ENCODE assay signal across 8 cellular contexts in the genomic region with DNA sequence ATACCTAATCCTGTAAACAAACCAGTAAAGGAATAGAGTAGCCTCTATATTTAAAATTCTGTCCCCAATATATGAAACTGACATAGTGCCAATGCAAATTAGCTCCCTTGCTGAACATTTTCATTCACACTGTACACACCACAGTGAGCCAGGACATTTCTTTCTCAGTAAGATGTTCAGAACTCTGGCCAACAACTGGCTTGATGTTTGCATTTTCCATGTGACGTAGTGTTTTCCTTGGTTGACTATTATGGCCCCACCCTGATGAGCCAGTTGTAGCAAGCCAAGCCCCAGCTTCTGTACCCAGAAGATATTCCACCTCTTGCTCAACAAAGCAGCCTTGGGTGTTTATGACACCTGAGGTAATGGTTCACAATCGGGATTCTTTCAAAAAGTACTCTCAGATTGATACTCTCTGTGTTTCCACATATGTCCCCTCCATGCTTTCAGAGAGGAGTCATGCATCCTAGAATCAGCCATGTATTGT. TPM values are rescaled to one million over a fixed set of nuclear protein-coding genes. Genes with fewer than 3 reads are reported as not detected.
A peak's percentile ranks its signal among the peaks of the same experiment; 100 is the strongest.
DNase-seq lines count a peak whose midpoint lies in the region; ATAC-seq, FAIRE-seq and TF ChIP-seq lines count a peak whose summit lies in the region.

No MANE protein-coding gene starts in this region.

- peaks cover 32% of the 10 kb centered on the region for H3K4me1 Mint-ChIP-seq in activated CD4-positive, alpha-beta T cell treated with anti-CD3 and anti-CD28 coated beads, Interleukin-2, amount 10 ng/mL, durations not matched to agents 24 days and 14 days

- peak overlapping the region; percentile 69 for H3K27ac Mint-ChIP-seq in activated CD4-positive, alpha-beta T cell treated with anti-CD3 and anti-CD28 coated beads, Interleukin-2, amount 10 ng/mL, durations not matched to agents 24 days and 14 days

- RAD21 ChIA-PET in GM12878 (lab: Charles Lee; ENCODE audit: unreplicated experiment): interaction anchor here (1.4 to 2.1 kb wide), 4 partner anchors 8 to 26 kb away, joined by 3 to 8 read pairs (median 4); no protein-coding TSS in a partner anchor

- H3K36me3 Mint-ChIP-seq in activated CD4-positive, alpha-beta T cell treated with anti-CD3 and anti-CD28 coated beads, Interleukin-2, amount 10 ng/mL, durations not matched to agents 24 days and 14 days (ENCODE audit: low read depth): no peaks in the 10 kb centered on the region

- no peak for TF ChIP-seq EP300 in GM12878 (IDR thresholded peaks at IDR 0.05; ENCODE audit: borderline replicate concordance in 1 of 2, control insufficient read depth in 1 of 2, low read depth in 2 of 2, low read length in 2 of 2)

- no peak for TF ChIP-seq CTCF in GM12878 (IDR thresholded peaks at IDR 0.05 in 2 of 3, conservative IDR thresholded peaks at IDR 0.05 in 1 of 3; ENCODE audit: control insufficient read depth in 2 of 3, extremely low read depth in 1 of 3, insufficient read depth in 1 of 3, low read depth in 3 of 3, low read length in 3 of 3)

- no peak overlapping the region for H3K27ac ChIP-seq in GM12878 (ENCODE audit: control insufficient read depth, insufficient read depth)

- no peaks in the 10 kb centered on the region for H3K27me3 Mint-ChIP-seq in activated CD4-positive, alpha-beta T cell treated with anti-CD3 and anti-CD28 coated beads, Interleukin-2, amount 10 ng/mL, durations not matched to agents 24 days and 14 days

- peak overlapping the region; percentile 59 for H2AFZ ChIP-seq in GM12878 (ENCODE audit: control insufficient read depth, low read depth, low read length)

- TF ChIP-seq RAD21 in GM12878 (IDR thresholded peaks at IDR 0.05; ENCODE audit: insufficient read depth, low read depth, low read length): no peak

- no peaks in the 10 kb centered on the region for H3K27me3 ChIP-seq in GM12878 (replicated peaks in 1 of 2; ENCODE audit: control insufficient read depth in 2 of 2, insufficient read depth in 2 of 2, low read length in 1 of 2)

- H3K4me3 Mint-ChIP-seq in activated CD4-positive, alpha-beta T cell treated with anti-CD3 and anti-CD28 coated beads, Interleukin-2, amount 10 ng/mL, durations not matched to agents 24 days and 14 days: peak overlapping the region; percentile 13

- 61% methylated on average over 2 of the region's 2 CpGs for WGBS in GM12878 (ENCODE audit: insufficient coverage, insufficient replicate concordance, low lambda C conversion rate, missing lambda C conversion rate)

- in situ Hi-C loops in GM12878 (cut with MboI): no loop called here

- peak; percentile 27 for FAIRE-seq in GM12878 (lab: Jason Lieb, UNC)

- no peaks in the 10 kb centered on the region for H4K20me1 ChIP-seq in GM12878 (ENCODE audit: control insufficient read depth, insufficient read depth)

- TF ChIP-seq POLR2A in GM12878 (IDR thresholded peaks at IDR 0.05; ENCODE audit: low read depth, low read length): no peak

- peaks cover 3% of the 10 kb centered on the region; the same call in 1 of the 2 replicates for H3K4me1 ChIP-seq in GM12878 (ENCODE audit: control insufficient read depth, insufficient read depth, low read length)

- SMC1A ChIA-PET in GM12878 (lab: Charles Lee; ENCODE audit: uncharacterized antibody, unreplicated experiment): interaction anchor here (1.9 to 3.5 kb wide), 7 partner anchors 11 to 47 kb away, joined by 8 to 17 read pairs (median 13); partner anchors contain the start of gene ANXA1

- CTCF ChIA-PET in GM12878 (lab: Yijun Ruan, JAX): interaction anchor here (1.0 to 3.9 kb wide), 4 partner anchors 11 to 37 kb away, joined by 3 to 18 read pairs (median 6); no protein-coding TSS in a partner anchor

- no peaks in the 10 kb centered on the region for H3K36me3 ChIP-seq in GM12878 (ENCODE audit: control insufficient read depth in 2 of 2, insufficient read depth in 2 of 2, low read length in 1 of 2)

- no TSS peak for BruUV-seq in GM12878 (replicated peaks; lab: Mats Ljungman, UMichigan)

- no peaks in the 10 kb centered on the region for H3K79me2 ChIP-seq in GM12878 (ENCODE audit: control insufficient read depth, insufficient read depth, low read length)

- H3K9me3 Mint-ChIP-seq in activated CD4-positive, alpha-beta T cell treated with anti-CD3 and anti-CD28 coated beads, Interleukin-2, amount 10 ng/mL, durations not matched to agents 24 days and 14 days: peaks cover 4% of the 10 kb centered on the region

- H3K9me3 ChIP-seq in GM12878 (replicated peaks; ENCODE audit: control insufficient read depth, insufficient read depth, low read length): no peaks in the 10 kb centered on the region; the same call in 2 of the 3 replicates

- DNase-seq in activated CD4-positive, alpha-beta T cell treated with anti-CD3 and anti-CD28 coated beads, Interleukin-2, amount 10 ng/mL, durations not matched to agents 24 days and 14 days: no peak
- no peak for DNase-seq in activated CD4-positive, alpha-beta T cell treated with anti-CD3 and anti-CD28 coated beads for 48 hours
- DNase-seq in GM12878 (ENCODE audit: low read depth, low spot score) (peak; percentile 42), stromal cell of bone marrow (ENCODE audit: low read depth) (peak; percentile 57), A172 (ENCODE audit: low spot score) (no peak), NCI-H2107 (lab: John Stamatoyannopoulos, UW) (no peak), EL (no peak)

- no peak overlapping the region for H3K9ac ChIP-seq in GM12878 (ENCODE audit: control insufficient read depth, insufficient read depth, low read length)

- intact Hi-C loops in activated CD4-positive, alpha-beta T cell treated with anti-CD3 and anti-CD28 coated beads, Interleukin-2, amount 10 ng/mL, durations not matched to agents 24 days and 14 days (cut with micrococcal nuclease): loop anchor here (5.0 kb wide), 2 partner anchors 1893 to 1953 kb away; partner anchors contain the start of genes CARNMT1, NMRK1 and OSTF1
- intact Hi-C loops in GM12878 (cut with micrococcal nuclease; ENCODE audit: unreplicated experiment): no loop called here

- 0 out of 2 replicates have a peak overlapping the region, but pooled peaks have one; percentile 10 for H3K4me3 ChIP-seq in GM12878

- POLR2A ChIA-PET in GM12878 (lab: Charles Lee): interaction anchor here (1.2 to 2.0 kb wide), 3 partner anchors 13 to 21 kb away, joined by 3 to 8 read pairs (median 3); no protein-coding TSS in a partner anchor

- H3K4me2 ChIP-seq in GM12878 (ENCODE audit: control insufficient read depth, insufficient read depth): peak overlapping the region; percentile 6

- ATAC-seq in HG03108 (IDR thresholded peaks at IDR 0.05; ENCODE audit: unreplicated experiment) (peak; percentile 53), GM12878 (peak; percentile 77)

TF ChIP-seq in GM12878, 131 proteins besides CTCF, POLR2A, EP300 and RAD21 (continues in another document):
- TF ChIP-seq, protein P1, sequence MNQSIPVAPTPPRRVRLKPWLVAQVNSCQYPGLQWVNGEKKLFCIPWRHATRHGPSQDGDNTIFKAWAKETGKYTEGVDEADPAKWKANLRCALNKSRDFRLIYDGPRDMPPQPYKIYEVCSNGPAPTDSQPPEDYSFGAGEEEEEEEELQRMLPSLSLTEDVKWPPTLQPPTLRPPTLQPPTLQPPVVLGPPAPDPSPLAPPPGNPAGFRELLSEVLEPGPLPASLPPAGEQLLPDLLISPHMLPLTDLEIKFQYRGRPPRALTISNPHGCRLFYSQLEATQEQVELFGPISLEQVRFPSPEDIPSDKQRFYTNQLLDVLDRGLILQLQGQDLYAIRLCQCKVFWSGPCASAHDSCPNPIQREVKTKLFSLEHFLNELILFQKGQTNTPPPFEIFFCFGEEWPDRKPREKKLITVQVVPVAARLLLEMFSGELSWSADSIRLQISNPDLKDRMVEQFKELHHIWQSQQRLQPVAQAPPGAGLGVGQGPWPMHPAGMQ (IDR thresholded peaks at IDR 0.05; ENCODE audit: borderline replicate concordance): no peak

RNA-seq across cellular contexts. Expression of gene ANXA1, which starts 17.7 kb away (rescaled TPM):
- total RNA-seq in activated CD4-positive, alpha-beta T cell treated with anti-CD3 and anti-CD28 coated beads, Interleukin-2, amount 10 ng/mL, durations not matched to agents 24 days and 14 days: 37.1 and 43.2 TPM in 2 replicates
- total RNA-seq in GM12878 (2013; cell fraction: nucleolus; rRNA removed): 1.3 TPM in 1 of 2 replicates, not detected in the other
- 9.1 and 9.5 TPM in 2 replicates for total RNA-seq in GM12878 (2014; rRNA removed)
- 13.1 and 13.5 TPM in 2 replicates for total RNA-seq in GM12878 (2014; rRNA removed; fragmentation: Illumina TruSeq; extraction: Trizol)
- total RNA-seq in GM12878 (2021): 8.2 and 9.3 TPM in 2 replicates
- 1.00 TPM for polyA plus RNA-seq in GM12878 (2011; ENCODE audit: low read depth)
- polyA plus RNA-seq in GM12878 (2011; rRNA removed): 30.1 and 44.3 TPM in 2 replicates
- polyA plus RNA-seq in GM12878 (2011; cell fraction: cytosol; rRNA removed): 12.9 and 13.3 TPM in 2 replicates
- 12.5 and 14.3 TPM in 2 replicates for polyA plus RNA-seq in GM12878 (2011; cell fraction: nucleus; rRNA removed)
- polyA plus RNA-seq in GM12878 (2012): 1.3 and 1.4 TPM in 2 replicates
- polyA plus RNA-seq in GM12878 (2014; fragmentation: Illumina TruSeq; extraction: Trizol): 14.4 and 20.0 TPM in 2 replicates
- 10 to 100 TPM; 20.2 to 20.4 TPM for polyA plus RNA-seq in GM12878 (2014; fragmentation: Nextera tagmentation; extraction: Ambion mirVana)
- 8.2 and 10.7 TPM in 2 replicates for polyA plus RNA-seq in GM12878 (2014; rRNA removed)
- polyA plus RNA-seq in GM12878 (2016; fragmentation: Nextera tagmentation; extraction: Ambion mirVana): 10 to 100 TPM in 1 of 2 experiments, 1 to 10 TPM in 1; 6.6 to 12.0 TPM
- polyA minus RNA-seq in GM12878 (2011; rRNA and poly(A)+ RNA removed): 12.2 and 12.7 TPM in 2 replicates
- 6.4 and 9.3 TPM in 2 replicates for polyA minus RNA-seq in GM12878 (2011; cell fraction: cytosol; rRNA and poly(A)+ RNA removed)
- 5.4 and 9.2 TPM in 2 replicates for polyA minus RNA-seq in GM12878 (2011; cell fraction: nucleus; rRNA and poly(A)+ RNA removed)
- total RNA-seq in A172 (2014; rRNA removed; shearing (Covaris generic)): 920 and 1,111 TPM in 2 replicates

Comparison
In these comparisons a context has a peak if more than half of its experiments do, and no peak if none do; other contexts are left out.
1. DNase-seq: peak in GM12878 (single experiment) and stromal cell of bone marrow (single experiment); none in activated CD4-positive, alpha-beta T cell treated with anti-CD3 and anti-CD28 coated beads, Interleukin-2, amount 10 ng/mL, durations not matched to agents 24 days and 14 days (single experiment), activated CD4-positive, alpha-beta T cell treated with anti-CD3 and anti-CD28 coated beads for 48 hours (single experiment), A172 (single experiment), NCI-H2107 (single experiment) and EL (single experiment).
2. RNA of gene ANXA1, which starts 17.7 kb away (total RNA-seq): 920 to 1,111 TPM in A172; 37.1 to 43.2 TPM in activated CD4-positive, alpha-beta T cell treated with anti-CD3 and anti-CD28 coated beads, Interleukin-2, amount 10 ng/mL, durations not matched to agents 24 days and 14 days and 1.3 to 13.5 TPM in GM12878; every median in the first group is over 10 times any median in the second.